Comparison of ENCODE assay signal across 11 cellular contexts in the genomic region with DNA sequence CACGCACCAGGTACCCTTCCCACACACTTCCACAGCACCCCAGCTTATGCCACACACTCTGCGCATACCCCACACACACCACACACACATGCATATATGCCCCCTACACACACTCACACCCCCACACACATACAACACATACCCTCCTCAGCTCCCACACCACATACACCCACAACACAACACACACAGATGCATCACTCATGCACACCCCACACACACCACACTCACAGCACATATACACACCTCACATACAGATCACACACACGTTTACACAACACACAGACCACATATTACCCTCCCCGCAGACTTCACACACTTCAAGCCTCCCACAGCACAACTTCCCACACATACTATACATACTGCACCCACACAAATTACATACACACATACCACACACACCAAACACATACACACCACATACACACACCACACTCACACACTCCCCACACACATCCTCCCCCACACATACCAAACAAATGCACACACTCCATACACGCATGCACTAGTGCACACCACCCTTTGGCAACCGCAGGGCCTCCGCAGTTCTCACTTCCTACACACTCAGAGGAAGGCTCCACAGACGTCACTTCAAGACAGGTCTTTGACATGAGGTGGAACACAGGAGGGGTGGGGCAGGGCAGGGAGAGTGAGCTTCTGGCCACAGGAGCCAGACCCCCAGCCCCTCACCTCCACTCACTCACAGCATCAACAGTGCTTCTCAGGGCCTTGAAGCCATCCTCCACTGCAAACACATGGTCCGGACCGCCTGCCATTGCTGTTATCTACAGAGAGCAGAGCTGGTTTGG. TPM values are rescaled to one million over a fixed set of nuclear protein-coding genes. Genes with fewer than 3 reads are reported as not detected.
DNase-seq lines count a peak whose midpoint lies in the region; ATAC-seq and TF ChIP-seq lines count a peak whose summit lies in the region.
"Had no signal": no experiment of that assay in that cellular context is flagged by ENCODE, and none has a peak within 500 bp of the region (broad histone marks: within the 10 kb centered on the region; RNA-seq: fewer than 3 reads in every experiment).

No MANE protein-coding gene starts in this region.

- no peak overlapping the region for H3K4me3 Mint-ChIP-seq in CD8-positive, alpha-beta memory T cell
- no peak overlapping the region for H3K4me3 Mint-ChIP-seq in activated CD4-positive, alpha-beta T cell treated with anti-CD3 and anti-CD28 coated beads, Interleukin-2, amount 10 ng/mL, durations not matched to agents 24 days and 14 days
- no peak overlapping the region for H3K4me3 Mint-ChIP-seq in endothelial cell (ENCODE audit: unreplicated experiment)

- H3K27ac Mint-ChIP-seq in CD8-positive, alpha-beta memory T cell: no peak overlapping the region
- H3K27ac Mint-ChIP-seq in activated CD4-positive, alpha-beta T cell treated with anti-CD3 and anti-CD28 coated beads, Interleukin-2, amount 10 ng/mL, durations not matched to agents 24 days and 14 days: no peak overlapping the region
- H3K27ac Mint-ChIP-seq in endothelial cell (ENCODE audit: unreplicated experiment): no peak overlapping the region

- intact Hi-C loops in activated CD4-positive, alpha-beta T cell treated with anti-CD3 and anti-CD28 coated beads, Interleukin-2, amount 10 ng/mL, durations not matched to agents 24 days and 14 days (cut with micrococcal nuclease): loop anchor here (5.0 to 10.0 kb wide), 2 partner anchors 161 to 233 kb away; partner anchors contain the start of gene NCOA4

- no peaks in the 10 kb centered on the region for H3K9me3 ChIP-seq in CD8-positive, alpha-beta memory T cell (ENCODE audit: low read length)
- H3K9me3 ChIP-seq in mononuclear cell (ENCODE audit: low read depth, low read length) (no peaks in the 10 kb centered on the region), tibial nerve (no peaks in the 10 kb centered on the region)

- H3K9me3 Mint-ChIP-seq in CD8-positive, alpha-beta memory T cell: no peaks in the 10 kb centered on the region
- no peaks in the 10 kb centered on the region for H3K9me3 Mint-ChIP-seq in activated CD4-positive, alpha-beta T cell treated with anti-CD3 and anti-CD28 coated beads, Interleukin-2, amount 10 ng/mL, durations not matched to agents 24 days and 14 days
- no peaks in the 10 kb centered on the region for H3K9me3 Mint-ChIP-seq in endothelial cell (ENCODE audit: unreplicated experiment)

- peak in 4 of 5 donors; percentile 29 to 81 (median 52) for DNase-seq in CD8-positive, alpha-beta memory T cell
- DNase-seq in activated CD4-positive, alpha-beta T cell treated with anti-CD3 and anti-CD28 coated beads, Interleukin-2, amount 10 ng/mL, durations not matched to agents 24 days and 14 days: peak; percentile 77
- DNase-seq in hepatic stellate cell (ENCODE audit: low spot score) (no peak), caudate nucleus (lab: John Stamatoyannopoulos, UW) (no peak), endothelial cell (ENCODE audit: low spot score) (no peak), tibial nerve (ENCODE audit: low spot score in 2 of 2) (no peak)
- DNase-seq: Kasumi-1 had no signal

- TF ChIP-seq POLR2A in tibial nerve (IDR thresholded peaks at IDR 0.05): no peak

- H3K36me3 ChIP-seq in CD8-positive, alpha-beta memory T cell (ENCODE audit: insufficient read depth, low read length): no peaks in the 10 kb centered on the region
- no peaks in the 10 kb centered on the region for H3K36me3 ChIP-seq in tibial nerve

- H3K27ac ChIP-seq in CD8-positive, alpha-beta memory T cell (ENCODE audit: low read depth, low read length): peak overlapping the region; percentile 57
- H3K27ac ChIP-seq in caudate nucleus (ENCODE audit: low read depth, low read length): no peak overlapping the region
- H3K27ac ChIP-seq in tibial nerve: peak overlapping the region in 1 of 4 donors; percentile 77
- H3K27ac ChIP-seq: C4-2B had no signal

- H3K4me1 ChIP-seq in CD8-positive, alpha-beta memory T cell (ENCODE audit: insufficient read depth, low read length): peaks cover 65% of the 10 kb centered on the region
- H3K4me1 ChIP-seq in mononuclear cell (ENCODE audit: insufficient read depth, low read length) (peaks cover 28% of the 10 kb centered on the region), tibial nerve (no peaks in the 10 kb centered on the region)

- POLR2A ChIA-PET in CD8-positive, alpha-beta memory T cell (lab: Charles Lee): interaction anchor here (1.0 to 2.3 kb wide), 3 partner anchors 14 to 162 kb away, joined by 3 to 12 read pairs (median 3); no protein-coding TSS in a partner anchor

- peak overlapping the region; percentile 72 for H3K4me3 ChIP-seq in CD8-positive, alpha-beta memory T cell (ENCODE audit: low read length)
- H3K4me3 ChIP-seq in mononuclear cell (ENCODE audit: low read length) (peak overlapping the region; percentile 38), tibial nerve (peak overlapping the region in 1 of 4 donors; percentile 29)

- no peaks in the 10 kb centered on the region for H3K27me3 ChIP-seq in CD8-positive, alpha-beta memory T cell (ENCODE audit: insufficient read depth, low read length, poor library complexity, severe bottlenecking)
- no peaks in the 10 kb centered on the region for H3K27me3 ChIP-seq in mononuclear cell (ENCODE audit: insufficient read depth, low read length)
- H3K27me3 ChIP-seq in tibial nerve: no peaks in the 10 kb centered on the region

- ATAC-seq in HG02642 (IDR thresholded peaks at IDR 0.05; ENCODE audit: poor library complexity, unreplicated experiment): peak; percentile 66

- H3K27me3 Mint-ChIP-seq in CD8-positive, alpha-beta memory T cell: no peaks in the 10 kb centered on the region
- H3K27me3 Mint-ChIP-seq in activated CD4-positive, alpha-beta T cell treated with anti-CD3 and anti-CD28 coated beads, Interleukin-2, amount 10 ng/mL, durations not matched to agents 24 days and 14 days: no peaks in the 10 kb centered on the region
- peaks cover 6% of the 10 kb centered on the region for H3K27me3 Mint-ChIP-seq in endothelial cell (ENCODE audit: unreplicated experiment)

- peaks cover 0 to 12% (median 3%) of the 10 kb centered on the region in 3 donors for H3K36me3 Mint-ChIP-seq in CD8-positive, alpha-beta memory T cell
- peaks cover 6% of the 10 kb centered on the region for H3K36me3 Mint-ChIP-seq in activated CD4-positive, alpha-beta T cell treated with anti-CD3 and anti-CD28 coated beads, Interleukin-2, amount 10 ng/mL, durations not matched to agents 24 days and 14 days (ENCODE audit: low read depth)
- no peaks in the 10 kb centered on the region for H3K36me3 Mint-ChIP-seq in endothelial cell (ENCODE audit: low read depth, unreplicated experiment)

- H3K4me1 Mint-ChIP-seq in CD8-positive, alpha-beta memory T cell: peaks cover 46 to 66% (median 51%) of the 10 kb centered on the region in 3 donors
- H3K4me1 Mint-ChIP-seq in activated CD4-positive, alpha-beta T cell treated with anti-CD3 and anti-CD28 coated beads, Interleukin-2, amount 10 ng/mL, durations not matched to agents 24 days and 14 days: peaks cover 31% of the 10 kb centered on the region
- H3K4me1 Mint-ChIP-seq in endothelial cell (ENCODE audit: unreplicated experiment): peaks cover 14% of the 10 kb centered on the region

- TF ChIP-seq EP300 in tibial nerve (IDR thresholded peaks at IDR 0.05): no peak

- 73 to 91% methylated on average over 10 of the region's 10 CpGs for WGBS in tibial nerve, 2 donors

- CTCF ChIA-PET in CD8-positive, alpha-beta memory T cell (lab: Charles Lee): interaction anchor here (1.0 to 2.0 kb wide), 4 partner anchors 9 to 16 kb away, joined by 3 to 7 read pairs (median 4); no protein-coding TSS in a partner anchor

- TF ChIP-seq CTCF in endothelial cell (IDR thresholded peaks at IDR 0.05; ENCODE audit: unreplicated experiment) (no peak), tibial nerve (IDR thresholded peaks at IDR 0.05) (no peak)

RNA-seq across cellular contexts. Expression of gene ANTXRL, which starts 18.5 kb away (rescaled TPM):
- not detected for total RNA-seq in CD8-positive, alpha-beta memory T cell
- polyA plus RNA-seq in CD8-positive, alpha-beta memory T cell: not detected
- total RNA-seq in activated CD4-positive, alpha-beta T cell treated with anti-CD3 and anti-CD28 coated beads, Interleukin-2, amount 10 ng/mL, durations not matched to agents 24 days and 14 days: not detected in 2 replicates
- total RNA-seq in mononuclear cell (not detected), endothelial cell (ENCODE audit: unreplicated experiment) (not detected), tibial nerve (not detected)
- total RNA-seq: astrocyte had no signal

Comparison
In these comparisons a context has a peak if more than half of its experiments do, and no peak if none do; other contexts are left out.
1. DNase-seq: peak in CD8-positive, alpha-beta memory T cell (4 of 5) and activated CD4-positive, alpha-beta T cell treated with anti-CD3 and anti-CD28 coated beads, Interleukin-2, amount 10 ng/mL, durations not matched to agents 24 days and 14 days (single experiment); none in hepatic stellate cell (single experiment), caudate nucleus (0 of 61), endothelial cell (single experiment) and tibial nerve (0 of 2).